ENCODE assay signal across 1 cellular context in genomic region chr13:50125556-50126377, GRCh38.
TF ChIP-seq lines count a peak whose summit lies in the region.

No MANE protein-coding gene starts in this region.

TF ChIP-seq in HepG2, 621 proteins besides CTCF, POLR2A, EP300 and RAD21 (continued from another document and continues in another):
- no peak; the same call in 1 of the 2 replicates for TF ChIP-seq STAT6 (CRISPR knock-in tag; IDR thresholded peaks at IDR 0.05; ENCODE audit: borderline replicate concordance)
- TF ChIP-seq ZNF281 (CRISPR knock-in tag; IDR thresholded peaks at IDR 0.05; ENCODE audit: borderline replicate concordance): peak; percentile 60; the same call in 1 of the 2 replicates
- TF ChIP-seq PAWR (CRISPR knock-in tag; IDR thresholded peaks at IDR 0.05; ENCODE audit: borderline replicate concordance): no peak
- TF ChIP-seq PATZ1 (CRISPR knock-in tag; IDR thresholded peaks at IDR 0.05): peak; percentile 69
- peak; percentile 81 for TF ChIP-seq MXD3 (CRISPR knock-in tag; IDR thresholded peaks at IDR 0.05)
- no peak for TF ChIP-seq MLXIP (CRISPR knock-in tag; IDR thresholded peaks at IDR 0.05; ENCODE audit: borderline replicate concordance)
- TF ChIP-seq CC2D1A (CRISPR knock-in tag; IDR thresholded peaks at IDR 0.05): no peak
- 0 out of 2 replicates have a peak, but pooled peaks have one; percentile 33 for TF ChIP-seq ZXDC (CRISPR knock-in tag; IDR thresholded peaks at IDR 0.05)
- peak; percentile 63; the same call in 1 of the 2 replicates for TF ChIP-seq RXRA (CRISPR knock-in tag; IDR thresholded peaks at IDR 0.05)
- TF ChIP-seq JDP2 (CRISPR knock-in tag; IDR thresholded peaks at IDR 0.05; ENCODE audit: borderline replicate concordance): no peak; the same call in 1 of the 2 replicates
- no peak for TF ChIP-seq PREB (CRISPR knock-in tag; IDR thresholded peaks at IDR 0.05)
- TF ChIP-seq ZNF773 (CRISPR knock-in tag; IDR thresholded peaks at IDR 0.05; ENCODE audit: borderline replicate concordance): 0 out of 2 replicates have a peak, but pooled peaks have one; percentile 53
- TF ChIP-seq GFI1 (CRISPR knock-in tag; IDR thresholded peaks at IDR 0.05; ENCODE audit: borderline replicate concordance): no peak; the same call in 1 of the 2 replicates
- TF ChIP-seq PBX3 (CRISPR knock-in tag; IDR thresholded peaks at IDR 0.05; ENCODE audit: borderline replicate concordance): no peak
- peak; percentile 45 for TF ChIP-seq TFDP1 (CRISPR knock-in tag; IDR thresholded peaks at IDR 0.05; ENCODE audit: borderline replicate concordance)
- TF ChIP-seq ZGPAT (CRISPR knock-in tag; IDR thresholded peaks at IDR 0.05): peak; percentile 60; the same call in 1 of the 2 replicates
- no peak for TF ChIP-seq ZNF224 (CRISPR knock-in tag; IDR thresholded peaks at IDR 0.05)
- peak; percentile 67 for TF ChIP-seq BRD4 (CRISPR knock-in tag; IDR thresholded peaks at IDR 0.05)
- peak; percentile 15; the same call in 1 of the 2 replicates for TF ChIP-seq HOXD1 (CRISPR knock-in tag; IDR thresholded peaks at IDR 0.05)
- 0 out of 2 replicates have a peak, but pooled peaks have one; percentile 55 for TF ChIP-seq THAP9 (CRISPR knock-in tag; IDR thresholded peaks at IDR 0.05; ENCODE audit: borderline replicate concordance)
- no peak for TF ChIP-seq GABPA (IDR thresholded peaks at IDR 0.05; ENCODE audit: low read depth, low read length)
- TF ChIP-seq GABPA (CRISPR knock-in tag; IDR thresholded peaks at IDR 0.05; ENCODE audit: low read depth): 0 out of 2 replicates have a peak, but pooled peaks have one; percentile 21
- no peak for TF ChIP-seq ZBTB46 (CRISPR knock-in tag; IDR thresholded peaks at IDR 0.05; ENCODE audit: borderline replicate concordance)
- TF ChIP-seq KAT8 (CRISPR knock-in tag; IDR thresholded peaks at IDR 0.05): 0 out of 2 replicates have a peak, but pooled peaks have one; percentile 5
- TF ChIP-seq ZNF256 (CRISPR knock-in tag; conservative IDR thresholded peaks at IDR 0.05): peak; percentile 63; the same call in 1 of the 2 replicates
